ENCODE assay signal across 13 cellular contexts in the genomic region with DNA sequence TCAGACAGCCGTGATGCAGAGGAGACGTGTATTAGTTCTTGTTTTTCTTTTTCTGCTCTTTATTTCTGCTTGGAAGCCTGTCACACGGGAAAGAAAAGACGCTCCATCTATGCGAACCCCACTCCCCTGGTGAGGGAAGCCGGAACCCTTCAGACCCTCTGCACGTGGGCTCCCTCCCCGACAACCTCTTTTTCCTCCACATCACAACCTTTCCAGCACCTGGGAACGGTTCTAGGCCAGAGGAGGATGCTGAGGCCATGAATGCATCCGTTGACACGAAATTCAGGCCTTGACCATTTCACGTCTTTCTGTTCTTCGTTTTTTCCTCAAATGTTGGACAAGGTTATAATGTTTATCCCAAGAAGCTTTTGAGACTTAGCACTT.
DNase-seq lines count a peak whose midpoint lies in the region; TF ChIP-seq lines count a peak whose summit lies in the region.
"Had no signal": no experiment of that assay in that cellular context is flagged by ENCODE, and none has a peak within 500 bp of the region (broad histone marks: within the 10 kb centered on the region; RNA-seq: fewer than 3 reads in every experiment).

No MANE protein-coding gene starts in this region.

- no peak for TF ChIP-seq CTCF in LNCaP clone FGC (IDR thresholded peaks at IDR 0.05; ENCODE audit: control insufficient read depth, extremely low read depth, insufficient read depth)

- H3K4me3 ChIP-seq in LNCaP clone FGC (ENCODE audit: low read depth, low read length) (peak overlapping the region; percentile 59), stomach smooth muscle (ENCODE audit: low read length in 2 of 2) (no peak overlapping the region), MG63 (no peak overlapping the region)

- 88 to 90% (median 88%) methylated on average over 13 of the region's 13 CpGs for WGBS in adipose tissue, 3 donors

- H3K27me3 ChIP-seq in layer of hippocampus (ENCODE audit: control insufficient read depth, insufficient read depth, low read length) (no peaks in the 10 kb centered on the region), stomach smooth muscle (ENCODE audit: control insufficient read depth in 1 of 2, insufficient read depth in 2 of 2, low read length in 2 of 2) (no peaks in the 10 kb centered on the region), MG63 (no peaks in the 10 kb centered on the region)

- TF ChIP-seq POLR2A in erythroblast (IDR thresholded peaks at IDR 0.05; ENCODE audit: low read length): no peak

- no peaks in the 10 kb centered on the region for H3K9me3 ChIP-seq in stomach smooth muscle (ENCODE audit: control insufficient read depth in 2 of 2, low read length in 2 of 2)
- no peaks in the 10 kb centered on the region for H3K9me3 ChIP-seq in MG63

- DNase-seq in LNCaP clone FGC (ENCODE audit: low read depth) (no peak), MG63 (no peak), erythroblast (lab: John Stamatoyannopoulos, UW) (no peak), NCI-H1105 treated with DMSO at 0.1 percent for 48 hours (lab: John Stamatoyannopoulos, UW) (no peak), HuH-7 (ENCODE audit: low spot score) (no peak)
- DNase-seq: activated CD4-positive, alpha-beta T cell treated with anti-CD3 and anti-CD28 coated beads, Interleukin-2, amount 50 U/mL, for 4 hours; activated naive CD4-positive, alpha-beta T cell treated with anti-CD3 and anti-CD28 coated beads for 36 hours; effector CD8-positive, alpha-beta T cell; midbrain; NCI-H1930 had no signal

- no peaks in the 10 kb centered on the region for H3K36me3 ChIP-seq in stomach smooth muscle (ENCODE audit: control insufficient read depth in 2 of 2, insufficient read depth in 2 of 2, low read length in 2 of 2)
- H3K36me3 ChIP-seq in MG63: peaks cover 47% of the 10 kb centered on the region

- peaks cover 63% of the 10 kb centered on the region for H3K4me1 ChIP-seq in stomach smooth muscle (ENCODE audit: control insufficient read depth, insufficient read depth, low read length)

- H3K27ac ChIP-seq in adipose tissue (ENCODE audit: low read depth, low read length): peak overlapping the region; percentile 3
- H3K27ac ChIP-seq in layer of hippocampus (ENCODE audit: low read depth, low read length): peak overlapping the region; percentile 94
- peak overlapping the region; percentile 99 for H3K27ac ChIP-seq in stomach smooth muscle (ENCODE audit: low read length)

- peak overlapping the region in 1 of 2 donors; percentile 21 for H3K9ac ChIP-seq in stomach smooth muscle (ENCODE audit: low read length in 2 of 2)

Comparison
In these comparisons a context has a peak if more than half of its experiments do, and no peak if none do; other contexts are left out.
1. H3K27ac ChIP-seq: peak in every context shown above with its lines; median percentile 99 in stomach smooth muscle; 94 in layer of hippocampus; 3 in adipose tissue.